Comparison of ENCODE assay signal across 18 cellular contexts in the genomic region with DNA sequence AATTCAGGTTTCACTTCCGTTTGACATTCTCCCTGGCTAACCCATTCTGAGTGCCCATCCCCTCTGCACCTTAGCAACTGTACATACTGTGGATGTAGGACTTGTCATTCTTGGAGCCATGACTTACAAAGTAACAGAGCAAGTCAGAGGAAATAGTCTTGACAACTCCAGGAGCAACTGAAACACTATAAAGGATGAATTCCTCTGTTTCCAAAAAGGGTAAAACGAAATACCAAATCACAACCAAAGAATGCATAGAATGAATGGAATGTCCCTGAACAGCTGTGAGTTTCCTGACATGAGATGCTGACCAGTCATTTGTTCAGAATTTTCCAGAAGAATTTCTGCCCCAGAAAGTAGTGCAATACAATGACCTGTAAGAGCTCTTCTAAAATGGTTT.
DNase-seq lines count a peak whose midpoint lies in the region; ATAC-seq, FAIRE-seq and TF ChIP-seq lines count a peak whose summit lies in the region.
"Had no signal": no experiment of that assay in that cellular context is flagged by ENCODE, and none has a peak within 500 bp of the region (broad histone marks: within the 10 kb centered on the region; RNA-seq: fewer than 3 reads in every experiment).

No MANE protein-coding gene starts in this region.

- DNase-seq in NOMO-1 treated with DMSO at 0.1 percent for 48 hours (lab: John Stamatoyannopoulos, UW; ENCODE audit: unreplicated experiment) (peak; percentile 83), NOMO-1 treated with dmso at 0.1 percent for 144 hours (lab: John Stamatoyannopoulos, UW; ENCODE audit: unreplicated experiment) (no peak), amniotic epithelial cell (ENCODE audit: low read depth) (peak; percentile 77), foreskin keratinocyte (peak; percentile 81 to 88), urothelium cell line (ENCODE audit: low spot score) (peak; percentile 8)
- DNase-seq in activated naive CD8-positive, alpha-beta T cell treated with anti-CD3 and anti-CD28 coated beads for 36 hours = no peak
- DNase-seq: 8988T; Karpas-422; left ventricle myocardium superior; pancreas; RPMI8226; stimulated activated CD4-positive, alpha-beta T cell treated with anti-CD3 and anti-CD28 coated beads, Interleukin-2, amount 100 ng/mL, for 48 hours; stimulated activated naive CD8-positive, alpha-beta T cell treated with anti-CD3 and anti-CD28 coated beads, Interleukin-15, amount 100 ng/mL, for 72 hours had no signal

- no peaks in the 10 kb centered on the region for H3K4me1 Mint-ChIP-seq in activated naive CD8-positive, alpha-beta T cell treated with anti-CD3 and anti-CD28 coated beads for 36 hours
- H3K4me1 Mint-ChIP-seq: stimulated activated naive CD8-positive, alpha-beta T cell treated with anti-CD3 and anti-CD28 coated beads, Interleukin-15, amount 100 ng/mL, for 72 hours had no signal

- no peak for FAIRE-seq in urothelium cell line (lab: Jason Lieb, UNC)
- FAIRE-seq: pancreas had no signal

- TF ChIP-seq CTCF in foreskin keratinocyte (conservative IDR thresholded peaks at IDR 0.05) = no peak

- peaks cover 7% of the 10 kb centered on the region for H3K4me1 ChIP-seq in foreskin keratinocyte
- H3K4me1 ChIP-seq: ascending aorta, esophagus muscularis mucosa had no signal

- H3K27me3 Mint-ChIP-seq in activated naive CD8-positive, alpha-beta T cell treated with anti-CD3 and anti-CD28 coated beads for 36 hours = peaks cover 9% of the 10 kb centered on the region

- ATAC-seq in foreskin keratinocyte = no peak
- ATAC-seq in HG02678 (IDR thresholded peaks at IDR 0.05; ENCODE audit: unreplicated experiment) = no peak
- no peak for ATAC-seq in HG03196 (IDR thresholded peaks at IDR 0.05; ENCODE audit: unreplicated experiment)
- ATAC-seq: left ventricle myocardium superior; pancreas; stimulated activated naive CD8-positive, alpha-beta T cell treated with anti-CD3 and anti-CD28 coated beads, Interleukin-15, amount 100 ng/mL, for 72 hours had no signal

- H3K9me3 Mint-ChIP-seq in activated naive CD8-positive, alpha-beta T cell treated with anti-CD3 and anti-CD28 coated beads for 36 hours = peaks cover 12% of the 10 kb centered on the region

- H3K27ac Mint-ChIP-seq in activated naive CD8-positive, alpha-beta T cell treated with anti-CD3 and anti-CD28 coated beads for 36 hours = no peak overlapping the region
- H3K27ac Mint-ChIP-seq: stimulated activated naive CD8-positive, alpha-beta T cell treated with anti-CD3 and anti-CD28 coated beads, Interleukin-15, amount 100 ng/mL, for 72 hours had no signal

- H3K27ac ChIP-seq in foreskin keratinocyte = no peak overlapping the region
- H3K27ac ChIP-seq: ascending aorta, esophagus muscularis mucosa, pancreas, VCaP had no signal

- H3K4me3 Mint-ChIP-seq in activated naive CD8-positive, alpha-beta T cell treated with anti-CD3 and anti-CD28 coated beads for 36 hours = no peak overlapping the region
- H3K4me3 Mint-ChIP-seq: stimulated activated naive CD8-positive, alpha-beta T cell treated with anti-CD3 and anti-CD28 coated beads, Interleukin-15, amount 100 ng/mL, for 72 hours had no signal

- no peaks in the 10 kb centered on the region for H3K27me3 ChIP-seq in foreskin keratinocyte
- H3K27me3 ChIP-seq: ascending aorta, pancreas had no signal

- no peaks in the 10 kb centered on the region for H3K36me3 Mint-ChIP-seq in activated naive CD8-positive, alpha-beta T cell treated with anti-CD3 and anti-CD28 coated beads for 36 hours

Comparison
In these comparisons a context has a peak if more than half of its experiments do, and no peak if none do; other contexts are left out.
1. DNase-seq: peak in NOMO-1 treated with DMSO at 0.1 percent for 48 hours (single experiment), amniotic epithelial cell (single experiment), foreskin keratinocyte (2 of 2) and urothelium cell line (single experiment); none in NOMO-1 treated with dmso at 0.1 percent for 144 hours (single experiment) and activated naive CD8-positive, alpha-beta T cell treated with anti-CD3 and anti-CD28 coated beads for 36 hours (single experiment).